Comparison of ENCODE assay signal across 8 cellular contexts in the genomic region with DNA sequence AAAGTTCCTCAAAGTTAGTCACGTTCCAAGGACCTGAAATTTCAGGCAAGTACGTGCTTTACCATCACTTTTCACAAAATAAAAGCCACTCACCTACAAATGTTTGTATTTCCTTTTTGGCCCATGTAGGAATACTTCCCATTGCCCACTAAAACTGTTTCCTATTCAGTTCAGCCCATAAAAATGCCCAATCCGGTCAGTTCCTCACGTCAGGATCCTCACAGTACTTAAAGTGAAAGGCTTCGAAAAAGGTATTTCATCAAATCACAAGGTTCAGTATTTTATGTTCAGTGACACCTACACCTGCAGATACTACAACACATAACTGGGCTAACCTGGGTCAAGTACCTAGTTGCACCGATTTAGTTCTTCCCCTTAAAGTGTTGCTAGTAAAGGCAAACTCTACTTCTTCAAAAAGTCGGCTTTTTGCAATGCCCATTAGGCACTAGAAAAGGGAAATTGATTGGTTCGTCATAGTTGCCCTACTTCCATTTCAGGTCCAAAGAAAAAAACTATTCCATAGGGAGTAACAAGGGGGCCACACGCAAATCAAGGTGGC. TPM values are rescaled to one million over a fixed set of nuclear protein-coding genes. Genes with fewer than 3 reads are reported as not detected.
DNase-seq lines count a peak whose midpoint lies in the region; ATAC-seq and TF ChIP-seq lines count a peak whose summit lies in the region.

No MANE protein-coding gene starts in this region.

- peak overlapping the region; percentile 99 for H3K9ac ChIP-seq in endocrine pancreas (ENCODE audit: control insufficient read depth, insufficient read depth, low read length)

- no peaks in the 10 kb centered on the region for H3K27me3 Mint-ChIP-seq in naive B cell

- peak overlapping the region; percentile 99 for H3K27ac Mint-ChIP-seq in naive B cell

- ATAC-seq in naive B cell (ENCODE audit: low read depth in 2 of 2) (peak; percentile 9 to 19), HG02642 (IDR thresholded peaks at IDR 0.05; ENCODE audit: poor library complexity, unreplicated experiment) (no peak)

- H3K27ac ChIP-seq in AG04450 (ENCODE audit: low read depth, low read length) = peak overlapping the region; percentile 89

- H3K4me1 Mint-ChIP-seq in naive B cell = peaks cover 40 to 52% (median 48%) of the 10 kb centered on the region in 3 donors

- POLR2A ChIA-PET in AG04450 (lab: Yijun Ruan, JAX) = no interaction called here

- H3K27me3 ChIP-seq in AG04450 (ENCODE audit: control insufficient read depth, insufficient read depth, low read length) (no peaks in the 10 kb centered on the region), H7 (ENCODE audit: control insufficient read depth, insufficient read depth, low read length) (no peaks in the 10 kb centered on the region), endocrine pancreas (ENCODE audit: control insufficient read depth, insufficient read depth, low read length) (no peaks in the 10 kb centered on the region)

- no peaks in the 10 kb centered on the region for H3K9me3 ChIP-seq in AG04450 (ENCODE audit: control insufficient read depth, insufficient read depth, low read length)
- H3K9me3 ChIP-seq in endocrine pancreas (ENCODE audit: control insufficient read depth, low read length) = no peaks in the 10 kb centered on the region

- TF ChIP-seq CTCF in AG04450 (IDR thresholded peaks at IDR 0.05; ENCODE audit: low read depth, low read length) = no peak

- DNase-seq in AG04450 (ENCODE audit: low read depth, low spot score) (no peak), H7 (no peak), SK-N-DZ (ENCODE audit: low spot score) (peak; percentile 2), naive B cell (peak; percentile 46), GDM1 (lab: John Stamatoyannopoulos, UW) (no peak), NCI-H1105 (lab: John Stamatoyannopoulos, UW) (no peak)

- H3K36me3 ChIP-seq in H7 (replicated peaks; ENCODE audit: control insufficient read depth, insufficient read depth, low read length) (no peaks in the 10 kb centered on the region), endocrine pancreas (ENCODE audit: control insufficient read depth, insufficient read depth, low read length) (no peaks in the 10 kb centered on the region)

- peaks cover 33% of the 10 kb centered on the region for H3K4me1 ChIP-seq in endocrine pancreas (ENCODE audit: control insufficient read depth, insufficient read depth, low read length)

- no peaks in the 10 kb centered on the region for H3K9me3 Mint-ChIP-seq in naive B cell

- peak overlapping the region; percentile 97 to 100 (median 99) for H3K4me3 Mint-ChIP-seq in naive B cell

- H3K4me3 ChIP-seq in AG04450 (ENCODE audit: low read depth, low read length) (peak overlapping the region; percentile 75), H7 (ENCODE audit: insufficient read depth, low read depth, low read length) (peak overlapping the region; percentile 89), endocrine pancreas (ENCODE audit: control insufficient read depth, insufficient read depth, low read length) (peak overlapping the region; percentile 89)

- CTCF ChIA-PET in AG04450 (lab: Charles Lee) = no interaction called here

- no peaks in the 10 kb centered on the region for H3K36me3 Mint-ChIP-seq in naive B cell

RNA-seq across cellular contexts. Expression of a gene that starts 1.1 kb away (rescaled TPM):
- polyA plus RNA-seq in AG04450 (2011; rRNA removed) = 18.5 and 28.3 TPM in 2 replicates
- 13.2 and 28.6 TPM in 2 replicates for polyA minus RNA-seq in AG04450 (2011; rRNA and poly(A)+ RNA removed)
- 17.8 and 25.2 TPM in 2 replicates for total RNA-seq in H7 (2014; rRNA removed; shearing (Covaris generic))
- polyA plus RNA-seq in SK-N-DZ (2014; cell fraction: cytosol; rRNA removed) = 28.9 and 35.0 TPM in 2 replicates
- 29.6 and 35.0 TPM in 2 replicates for polyA plus RNA-seq in SK-N-DZ (2014; cell fraction: nucleus; rRNA removed)
- polyA plus RNA-seq in naive B cell (ENCODE audit: low read depth in 6 of 6) = 10 to 100 TPM; 18.4 to 23.7 (median 20.5) TPM

Comparison
In these comparisons a context has a peak if more than half of its experiments do, and no peak if none do; other contexts are left out.
1. DNase-seq: peak in SK-N-DZ (single experiment) and naive B cell (single experiment); none in AG04450 (single experiment), H7 (single experiment), GDM1 (single experiment) and NCI-H1105 (single experiment).
2. Peak in every context shown above with its lines, with median percentiles within 50 percentile points of each other: H3K4me3 ChIP-seq.